ENCODE assay signal across 31 cellular contexts in genomic region chr4:180105362-180105761, GRCh38.
"Had no signal": no experiment of that assay in that cellular context is flagged by ENCODE, and none has a peak within 500 bp of the region (broad histone marks: within the 10 kb centered on the region; RNA-seq: fewer than 3 reads in every experiment).

No MANE protein-coding gene starts in this region.

- H3K27me3 Mint-ChIP-seq: progenitor cell of endocrine pancreas; stimulated activated memory B cell treated with anti-CD40 and anti-IgM and Interleukin-4, amounts not matched to agents 10 μg/mL and 1 μg/mL and 100 μg/mL, for 72 hours; stimulated activated naive CD8-positive, alpha-beta T cell treated with anti-CD3 and anti-CD28 coated beads, Interleukin-15, amount 100 ng/mL, for 72 hours had no signal

- H3K4me3 ChIP-seq: neural progenitor cell, ovary, psoas muscle, skin epidermis, smooth muscle cell, spleen, suprapubic skin, testis, tibial artery, transverse colon, upper lobe of right lung, uterus had no signal

- H3K9me3 ChIP-seq: ovary, psoas muscle, spleen, suprapubic skin, testis, tibial artery, transverse colon, upper lobe of right lung, uterus had no signal

- H3K4me1 ChIP-seq: neural progenitor cell, parathyroid adenoma, psoas muscle, spleen, suprapubic skin, testis, tibial artery, transverse colon, upper lobe of right lung, uterus had no signal

- H3K36me3 Mint-ChIP-seq: natural killer cell; neural progenitor cell; stimulated activated memory B cell treated with anti-CD40 and anti-IgM and Interleukin-4, amounts not matched to agents 10 μg/mL and 1 μg/mL and 100 μg/mL, for 72 hours had no signal

- H3K4me2 ChIP-seq: neural progenitor cell, smooth muscle cell had no signal

- DNase-seq: natural killer cell; occipital lobe; ovary; posterior cingulate gyrus; psoas muscle; right cardiac atrium; spleen; stimulated activated CD4-positive, alpha-beta T cell treated with anti-CD3 and anti-CD28 coated beads, Interleukin-12 subunit alpha, Interleukin-12 subunit beta, amount 100 ng/mL, for 4 hours; stimulated activated CD4-positive, alpha-beta T cell treated with anti-CD3 and anti-CD28 coated beads, Interleukin-1b, Interleukin-23, amount 100 ng/mL, for 48 hours; stimulated activated CD4-positive, alpha-beta T cell treated with anti-CD3 and anti-CD28 coated beads, Interleukin-4, amount 100 ng/mL, for 1 hour; stimulated activated CD4-positive, alpha-beta T cell treated with anti-CD3 and anti-CD28 coated beads, Interleukin-4, amount 100 ng/mL, for 4 hours; stimulated activated CD8-positive, alpha-beta memory T cell treated with anti-CD3 and anti-CD28 coated beads, Interleukin-4, amount 100 ng/mL, for 48 hours; stimulated activated naive CD4-positive, alpha-beta T cell; stimulated activated naive CD8-positive, alpha-beta T cell treated with anti-CD3 and anti-CD28 coated beads, Interleukin-15, amount 100 ng/mL, for 72 hours; stimulated activated naive CD8-positive, alpha-beta T cell treated with anti-CD3 and anti-CD28 coated beads, Interleukin-15, Interleukin-2, amounts not matched to agents 100 U/mL and 50 U/mL, for 24 hours; substantia nigra; testis; tibial artery; transverse colon; upper lobe of right lung; uterus had no signal

- H3K9ac ChIP-seq: neural progenitor cell, parathyroid adenoma had no signal

- H3K4me1 Mint-ChIP-seq: natural killer cell; nephron; neural progenitor cell; stimulated activated memory B cell treated with anti-CD40 and anti-IgM and Interleukin-4, amounts not matched to agents 10 μg/mL and 1 μg/mL and 100 μg/mL, for 72 hours; stimulated activated naive CD8-positive, alpha-beta T cell treated with anti-CD3 and anti-CD28 coated beads, Interleukin-15, amount 100 ng/mL, for 72 hours had no signal

- H3K79me2 ChIP-seq: parathyroid adenoma had no signal

- H3K27me3 ChIP-seq: neural progenitor cell, ovary, spleen, suprapubic skin, testis, tibial artery, transverse colon, upper lobe of right lung, uterus had no signal

- H3K36me3 ChIP-seq: neural progenitor cell, ovary, spleen, suprapubic skin, tibial artery, transverse colon, upper lobe of right lung, uterus had no signal

- H3K9me3 Mint-ChIP-seq: nephron, neural progenitor cell had no signal

- ATAC-seq: natural killer cell; psoas muscle; right cardiac atrium; sciatic nerve; stimulated activated memory B cell treated with anti-CD40 and anti-IgM and Interleukin-4, amounts not matched to agents 10 μg/mL and 1 μg/mL and 100 μg/mL, for 72 hours; stimulated activated naive CD8-positive, alpha-beta T cell treated with anti-CD3 and anti-CD28 coated beads, Interleukin-15, amount 100 ng/mL, for 72 hours; stimulated activated naive CD8-positive, alpha-beta T cell treated with anti-CD3 and anti-CD28 coated beads, Interleukin-15, Interleukin-2, amounts not matched to agents 100 U/mL and 50 U/mL, for 24 hours; upper lobe of right lung had no signal

- H2AFZ ChIP-seq: neural progenitor cell, parathyroid adenoma had no signal

- H3K27ac ChIP-seq: neural progenitor cell, ovary, parathyroid adenoma, psoas muscle, skin epidermis, spleen, suprapubic skin, testis, tibial artery, transverse colon, upper lobe of right lung, uterus had no signal

- H3K27ac Mint-ChIP-seq: natural killer cell; nephron; neural progenitor cell; progenitor cell of endocrine pancreas; stimulated activated memory B cell treated with anti-CD40 and anti-IgM and Interleukin-4, amounts not matched to agents 10 μg/mL and 1 μg/mL and 100 μg/mL, for 72 hours; stimulated activated naive CD8-positive, alpha-beta T cell treated with anti-CD3 and anti-CD28 coated beads, Interleukin-15, amount 100 ng/mL, for 72 hours; type B pancreatic cell had no signal

- H3K4me3 Mint-ChIP-seq: natural killer cell; nephron; neural progenitor cell; stimulated activated memory B cell treated with anti-CD40 and anti-IgM and Interleukin-4, amounts not matched to agents 10 μg/mL and 1 μg/mL and 100 μg/mL, for 72 hours; stimulated activated naive CD8-positive, alpha-beta T cell treated with anti-CD3 and anti-CD28 coated beads, Interleukin-15, amount 100 ng/mL, for 72 hours; type B pancreatic cell had no signal
